11 cellular contexts compared by ENCODE assay signal in the genomic region with DNA sequence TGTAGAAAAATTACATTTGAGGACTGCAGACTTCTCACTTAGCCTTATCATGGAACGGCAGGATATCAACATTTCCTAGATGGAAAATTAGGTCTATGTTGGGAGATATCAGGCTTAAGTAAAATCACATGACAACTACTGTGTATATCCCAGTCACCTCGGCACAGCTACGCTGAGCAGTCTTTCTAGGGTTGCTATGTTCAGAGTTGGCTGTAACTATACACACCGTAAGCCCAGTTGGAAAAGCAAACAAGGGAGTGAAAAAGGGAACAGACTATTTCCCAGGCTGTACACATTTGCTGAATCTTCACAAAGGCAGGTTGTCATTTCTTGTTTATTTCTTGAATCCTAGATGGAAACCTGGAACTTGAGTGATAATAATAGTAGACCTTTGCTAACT.
DNase-seq lines count a peak whose midpoint lies in the region; ATAC-seq, FAIRE-seq and TF ChIP-seq lines count a peak whose summit lies in the region.
"Had no signal": no experiment of that assay in that cellular context is flagged by ENCODE, and none has a peak within 500 bp of the region (broad histone marks: within the 10 kb centered on the region; RNA-seq: fewer than 3 reads in every experiment).

No MANE protein-coding gene starts in this region.

- H3K56ac ChIP-seq in IMR-90 (ENCODE audit: extremely low read depth, insufficient read depth, low read length) = no peak overlapping the region

- H3K36me3 ChIP-seq in IMR-90 (ENCODE audit: control insufficient read depth, insufficient read depth, low read length) = no peaks in the 10 kb centered on the region

- peak overlapping the region; percentile 57; the same call in 1 of the 2 replicates for H3K18ac ChIP-seq in IMR-90 (ENCODE audit: low read depth, low read length)

- H4K91ac ChIP-seq in IMR-90 (ENCODE audit: insufficient read depth, low read depth, low read length) = peak overlapping the region; percentile 67

- TF ChIP-seq RAD21 in IMR-90 (IDR thresholded peaks at IDR 0.05; ENCODE audit: low read length) = no peak

- POLR2A ChIA-PET in AG04450 (lab: Yijun Ruan, JAX) (no interaction called here), IMR-90 (lab: Charles Lee; ENCODE audit: unreplicated experiment) (interaction anchor here (0.6 kb wide), 1 partner anchor 8 kb away, joined by 3 read pairs; no protein-coding TSS in a partner anchor)

- peak; percentile 98 for FAIRE-seq in islet of Langerhans (lab: Jason Lieb, UNC)

- peak overlapping the region; percentile 89 for H2BK120ac ChIP-seq in IMR-90 (ENCODE audit: low read depth, low read length)

- dilution Hi-C loops in IMR-90 (cut with HindIII; ENCODE audit: low sequenced_read_pairs, unreplicated experiment) = no loop called here

- ATAC-seq in IMR-90 (ENCODE audit: low read depth) (peak; percentile 40), GM19452 (IDR thresholded peaks at IDR 0.05; ENCODE audit: unreplicated experiment) (no peak)

- no peaks in the 10 kb centered on the region for H3K27me3 ChIP-seq in AG04450 (ENCODE audit: control insufficient read depth, insufficient read depth, low read length)
- no peaks in the 10 kb centered on the region for H3K27me3 ChIP-seq in IMR-90 (ENCODE audit: control insufficient read depth, insufficient read depth, low read length)

- H3K9me1 ChIP-seq in IMR-90 (ENCODE audit: insufficient read depth, low read length) = peaks cover 3% of the 10 kb centered on the region

- peak overlapping the region; percentile 97 for H2BK20ac ChIP-seq in IMR-90 (ENCODE audit: low read depth, low read length)

- H3K23ac ChIP-seq in IMR-90 (ENCODE audit: low read depth, low read length) = peak overlapping the region; percentile 81

- TF ChIP-seq CTCF in AG04450 (IDR thresholded peaks at IDR 0.05; ENCODE audit: low read depth, low read length) = no peak
- TF ChIP-seq CTCF in IMR-90 (conservative IDR thresholded peaks at IDR 0.05; ENCODE audit: low read depth, low read length) = no peak
- no peak for TF ChIP-seq CTCF in astrocyte of the cerebellum (IDR thresholded peaks at IDR 0.05; ENCODE audit: low read depth, low read length, missing control alignments)

- H3K9ac ChIP-seq in IMR-90 (ENCODE audit: low read depth, low read length) = no peak overlapping the region

- H3K4me2 ChIP-seq in IMR-90 (ENCODE audit: low read depth, low read length) = no peak overlapping the region; the same call in 1 of the 2 replicates

- H4K8ac ChIP-seq in IMR-90 (ENCODE audit: low read depth in 2 of 2, low read length in 2 of 2) = peak overlapping the region; percentile 54 to 60; a peak in 3 of 4 replicates

- H2AFZ ChIP-seq in IMR-90 (replicated peaks; ENCODE audit: low read length, poor library complexity) = peak overlapping the region; percentile 75

- H3K4ac ChIP-seq in IMR-90 (ENCODE audit: low read depth, low read length) = peak overlapping the region; percentile 68

- in situ Hi-C loops in IMR-90 (cut with MboI; ENCODE audit: low sequenced_read_pairs) = no loop called here
- in situ Hi-C loops in astrocyte of the cerebellum (cut with HindIII; ENCODE audit: low sequenced_read_pairs) = no loop called here

- H2AK5ac ChIP-seq in IMR-90 (ENCODE audit: low read depth, low read length) = peak overlapping the region; percentile 42

- peak overlapping the region; percentile 89; the same call in 2 of the 3 replicates for H2BK15ac ChIP-seq in IMR-90 (ENCODE audit: low read depth, low read length)

- no TSS peak for BruUV-seq in IMR-90 (replicated peaks; lab: Mats Ljungman, UMichigan)

- CTCF ChIA-PET in AG04450 (lab: Charles Lee) = no interaction called here
- CTCF ChIA-PET in IMR-90 (lab: Yijun Ruan, JAX) = interaction anchor here (1.4 kb wide), 1 partner anchor 9 kb away, joined by 4 read pairs; no protein-coding TSS in a partner anchor

- no peaks in the 10 kb centered on the region for H4K20me1 ChIP-seq in IMR-90 (ENCODE audit: insufficient read depth, low read length)

- H3K9me3 ChIP-seq in AG04450 (ENCODE audit: control insufficient read depth, insufficient read depth, low read length) (no peaks in the 10 kb centered on the region), IMR-90 (ENCODE audit: control insufficient read depth, insufficient read depth, low read length) (no peaks in the 10 kb centered on the region)

- H3K79me1 ChIP-seq in IMR-90 (ENCODE audit: low read depth in 1 of 2, low read length in 2 of 2) = no peaks in the 10 kb centered on the region

- no peak for TF ChIP-seq POLR2A in IMR-90 (IDR thresholded peaks at IDR 0.05; ENCODE audit: low read depth, low read length)

- H3K4me3 ChIP-seq in AG04450 (ENCODE audit: low read depth, low read length) (no peak overlapping the region), IMR-90 (ENCODE audit: insufficient read depth, low read depth, low read length) (no peak overlapping the region), astrocyte of the cerebellum (ENCODE audit: low read depth, low read length) (no peak overlapping the region)

- no peak overlapping the region for H2AK9ac ChIP-seq in IMR-90 (replicated peaks; ENCODE audit: low read depth, low read length, poor library complexity)

- no peak overlapping the region for H4K5ac ChIP-seq in IMR-90 (ENCODE audit: low read depth, low read length)

- peaks cover 5% of the 10 kb centered on the region for H3K4me1 ChIP-seq in IMR-90 (ENCODE audit: control insufficient read depth, insufficient read depth, low read length)

- H3K27ac ChIP-seq in AG04450 (ENCODE audit: low read depth, low read length) = peak overlapping the region; percentile 33
- H3K27ac ChIP-seq in IMR-90 (ENCODE audit: insufficient read depth, low read length) = no peak overlapping the region

- WGBS in IMR-90 (ENCODE audit: extremely low coverage in 2 of 2, insufficient read length in 1 of 2), 2 experiments = no CpG with 5 or more reads among the region's 4 CpGs

- H2BK5ac ChIP-seq in IMR-90 (ENCODE audit: low read depth, low read length, poor library complexity, severe bottlenecking) = peak overlapping the region; percentile 12

- peak overlapping the region; percentile 86 for H3K14ac ChIP-seq in IMR-90 (replicated peaks; ENCODE audit: low read depth, low read length)

- intact Hi-C loops in IMR-90 (cut with micrococcal nuclease) = no loop called here

- DNase-seq in AG04450 (ENCODE audit: low read depth, low spot score) = no peak
- peak; percentile 49 for DNase-seq in IMR-90
- peak; percentile 19 for DNase-seq in astrocyte of the cerebellum (ENCODE audit: low read depth)
- no peak for DNase-seq in GF-D8 (lab: John Stamatoyannopoulos, UW)
- DNase-seq in effector CD4-positive, alpha-beta T cell = no peak
- no peak for DNase-seq in hepatic stellate cell (ENCODE audit: low spot score)
- DNase-seq: C1 segment of cervical spinal cord; cerebellar nuclear complex; stimulated activated CD4-positive, alpha-beta T cell treated with anti-CD3 and anti-CD28 coated beads, Interleukin-2, amount 100 ng/mL, for 24 hours had no signal

TF ChIP-seq in IMR-90, 13 proteins besides CTCF, POLR2A, EP300 and RAD21:
- no peak for TF ChIP-seq BHLHE40 (IDR thresholded peaks at IDR 0.05; ENCODE audit: low read depth, low read length)
- TF ChIP-seq CEBPB (IDR thresholded peaks at IDR 0.05; ENCODE audit: low read depth, low read length) = no peak
- TF ChIP-seq NFE2L2 (IDR thresholded peaks at IDR 0.05; ENCODE audit: low read depth, low read length) = no peak
- TF ChIP-seq MAFK (IDR thresholded peaks at IDR 0.05; ENCODE audit: low read depth, low read length) = no peak
- TF ChIP-seq SMC3 (IDR thresholded peaks at IDR 0.05; ENCODE audit: low read depth, low read length) = no peak
- TF ChIP-seq, protein P1, sequence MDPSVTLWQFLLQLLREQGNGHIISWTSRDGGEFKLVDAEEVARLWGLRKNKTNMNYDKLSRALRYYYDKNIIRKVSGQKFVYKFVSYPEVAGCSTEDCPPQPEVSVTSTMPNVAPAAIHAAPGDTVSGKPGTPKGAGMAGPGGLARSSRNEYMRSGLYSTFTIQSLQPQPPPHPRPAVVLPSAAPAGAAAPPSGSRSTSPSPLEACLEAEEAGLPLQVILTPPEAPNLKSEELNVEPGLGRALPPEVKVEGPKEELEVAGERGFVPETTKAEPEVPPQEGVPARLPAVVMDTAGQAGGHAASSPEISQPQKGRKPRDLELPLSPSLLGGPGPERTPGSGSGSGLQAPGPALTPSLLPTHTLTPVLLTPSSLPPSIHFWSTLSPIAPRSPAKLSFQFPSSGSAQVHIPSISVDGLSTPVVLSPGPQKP (IDR thresholded peaks at IDR 0.05; ENCODE audit: borderline replicate concordance, low read depth, low read length) = no peak
- no peak for TF ChIP-seq RCOR1 (IDR thresholded peaks at IDR 0.05; ENCODE audit: insufficient replicate concordance, low read length)

Comparison
In these comparisons a context has a peak if more than half of its experiments do, and no peak if none do; other contexts are left out.
1. DNase-seq: peak in IMR-90 (single experiment) and astrocyte of the cerebellum (single experiment); none in AG04450 (single experiment), GF-D8 (single experiment), effector CD4-positive, alpha-beta T cell (single experiment) and hepatic stellate cell (single experiment).